Comparison of ENCODE assay signal across 9 cellular contexts in the genomic region with DNA sequence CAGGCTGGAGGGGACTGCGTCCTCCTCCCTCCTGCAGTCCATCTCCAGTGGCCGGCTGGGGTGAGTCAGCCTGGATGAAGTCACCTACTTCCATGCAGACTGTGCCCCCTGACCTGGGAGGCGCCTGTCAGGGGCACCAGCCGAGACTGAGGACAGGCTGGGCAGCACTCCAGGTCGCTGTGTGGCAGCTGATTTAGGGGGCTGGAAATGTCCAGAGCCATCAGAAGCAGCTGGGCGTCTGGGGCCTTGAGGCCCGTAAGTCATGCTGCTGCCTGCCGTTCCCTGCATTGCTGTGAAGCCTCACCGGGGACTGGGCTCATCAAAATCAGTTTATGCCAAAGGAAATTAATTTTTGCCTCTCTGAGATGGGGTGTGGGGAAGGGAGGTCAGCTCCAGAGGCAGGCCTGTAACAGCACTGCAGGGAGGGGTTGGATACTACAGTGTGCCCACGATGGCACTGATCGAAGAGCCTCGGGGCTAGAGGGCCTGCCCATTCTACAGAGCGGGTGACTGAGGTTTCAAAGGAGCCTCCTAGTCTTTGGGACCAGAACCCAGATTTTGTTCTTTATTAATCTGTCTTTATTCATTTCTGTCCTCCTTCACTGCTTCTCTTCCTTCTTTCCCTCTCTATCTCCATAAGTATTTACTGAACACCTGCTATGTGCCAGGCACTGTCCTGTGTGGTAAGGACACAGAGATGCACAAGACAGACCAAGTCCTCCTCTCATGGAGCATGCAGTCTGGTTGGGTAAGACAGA.
A peak's percentile ranks its signal among the peaks of the same experiment; 100 is the strongest.
DNase-seq lines count a peak whose midpoint lies in the region; ATAC-seq and TF ChIP-seq lines count a peak whose summit lies in the region.
"Had no signal": no experiment of that assay in that cellular context is flagged by ENCODE, and none has a peak within 500 bp of the region (broad histone marks: within the 10 kb centered on the region; RNA-seq: fewer than 3 reads in every experiment).

No MANE protein-coding gene starts in this region.

- intact Hi-C loops in body of pancreas (cut with DNase I): no loop called here
- intact Hi-C loops in spleen (cut with DNase I; ENCODE audit: low total_unique reads): no loop called here

- no peak overlapping the region for H3K4me3 ChIP-seq in HEK293 (ENCODE audit: low read depth, low read length)
- no peak overlapping the region for H3K4me3 ChIP-seq in body of pancreas
- no peak overlapping the region for H3K4me3 ChIP-seq in spleen

- CTCF ChIA-PET in HEK293 (lab: Yijun Ruan, JAX): interaction anchor here (0.6 to 1.8 kb wide), 4 partner anchors 38 to 515 kb away, joined by 3 to 6 read pairs (median 4); no protein-coding TSS in a partner anchor

- POLR2A ChIA-PET in HEK293 (lab: Yijun Ruan, JAX): interaction anchor here (0.6 kb wide), 1 partner anchor 126 kb away, joined by 5 read pairs; no protein-coding TSS in a partner anchor

- H3K36me3 ChIP-seq in HEK293 (ENCODE audit: control insufficient read depth in 2 of 2, insufficient read depth in 1 of 2, low read length in 2 of 2) (no peaks in the 10 kb centered on the region), body of pancreas (replicated peaks in 1 of 2; ENCODE audit: insufficient read depth in 1 of 2, low read depth in 2 of 2) (no peaks in the 10 kb centered on the region), spleen (no peaks in the 10 kb centered on the region)

- ATAC-seq in body of pancreas: peak; percentile 64
- no peak for ATAC-seq in HG03432 (IDR thresholded peaks at IDR 0.05; ENCODE audit: unreplicated experiment)
- no peak for ATAC-seq in HG02884 (IDR thresholded peaks at IDR 0.05; ENCODE audit: unreplicated experiment)
- ATAC-seq in GM18498 (IDR thresholded peaks at IDR 0.05; ENCODE audit: unreplicated experiment): no peak

- no peaks in the 10 kb centered on the region for H3K4me1 ChIP-seq in HEK293 (ENCODE audit: control insufficient read depth, insufficient read depth, low read length)
- no peaks in the 10 kb centered on the region for H3K4me1 ChIP-seq in body of pancreas
- H3K4me1 ChIP-seq in spleen: peaks cover 0 to 18% (median 8%) of the 10 kb centered on the region in 6 donors

- H3K27me3 ChIP-seq in body of pancreas (no peaks in the 10 kb centered on the region), spleen (replicated peaks in 1 of 7) (no peaks in the 10 kb centered on the region)

- DNase-seq in body of pancreas (peak in 3 of 4 donors; percentile 20 to 45 (median 35)), iris pigment epithelial cell (ENCODE audit: low read depth) (peak; percentile 78), spleen (peak; percentile 83), NCI-H524 treated with DMSO at 0.1 percent for 48 hours (lab: John Stamatoyannopoulos, UW) (no peak)
- DNase-seq: activated naive CD4-positive, alpha-beta T cell treated with anti-CD3 and anti-CD28 coated beads for 36 hours had no signal

- no peak for TF ChIP-seq CTCF in HEK293 (tag by site-specific recombination; IDR thresholded peaks at IDR 0.05)
- TF ChIP-seq CTCF in body of pancreas (IDR thresholded peaks at IDR 0.05): no peak
- no peak for TF ChIP-seq CTCF in spleen (IDR thresholded peaks at IDR 0.05 in 8 of 11, conservative IDR thresholded peaks at IDR 0.05 in 3 of 11)

- TF ChIP-seq POLR2A in body of pancreas (IDR thresholded peaks at IDR 0.05) (no peak), spleen (IDR thresholded peaks at IDR 0.05) (no peak)

- H3K9me3 ChIP-seq in HEK293 (ENCODE audit: control insufficient read depth, insufficient read depth, low read depth, low read length) (no peaks in the 10 kb centered on the region), body of pancreas (no peaks in the 10 kb centered on the region), spleen (no peaks in the 10 kb centered on the region)

- 80% methylated on average over 7 to 13 of the region's 13 CpGs for WGBS in body of pancreas, 2 donors
- 59 to 80% (median 65%) methylated on average over 9 to 13 of the region's 13 CpGs for WGBS in spleen, 5 donors

- H3K27ac ChIP-seq in HEK293 (ENCODE audit: extremely low read depth, low read depth, low read length): no peak overlapping the region
- H3K27ac ChIP-seq in body of pancreas: no peak overlapping the region
- H3K27ac ChIP-seq in spleen: peak overlapping the region in 1 of 8 donors; percentile 20

TF ChIP-seq in HEK293, 187 proteins besides CTCF, POLR2A, EP300 and RAD21:
- 0 out of 2 replicates have a peak, but pooled peaks have one; percentile 36 for TF ChIP-seq ZNF366 (tag by site-specific recombination; conservative IDR thresholded peaks at IDR 0.05)
- 0 out of 2 replicates have a peak, but pooled peaks have one; percentile 26 for TF ChIP-seq ZNF600 (tag by site-specific recombination; IDR thresholded peaks at IDR 0.05)
- TF ChIP-seq, protein P1, sequence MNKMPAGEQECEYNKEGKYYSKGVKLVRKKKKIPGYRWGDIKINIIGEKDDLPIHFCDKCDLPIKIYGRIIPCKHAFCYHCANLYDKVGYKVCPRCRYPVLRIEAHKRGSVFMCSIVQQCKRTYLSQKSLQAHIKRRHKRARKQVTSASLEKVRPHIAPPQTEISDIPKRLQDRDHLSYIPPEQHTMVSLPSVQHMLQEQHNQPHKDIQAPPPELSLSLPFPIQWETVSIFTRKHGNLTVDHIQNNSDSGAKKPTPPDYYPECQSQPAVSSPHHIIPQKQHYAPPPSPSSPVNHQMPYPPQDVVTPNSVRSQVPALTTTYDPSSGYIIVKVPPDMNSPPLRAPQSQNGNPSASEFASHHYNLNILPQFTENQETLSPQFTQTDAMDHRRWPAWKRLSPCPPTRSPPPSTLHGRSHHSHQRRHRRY (tag by site-specific recombination; IDR thresholded peaks at IDR 0.05): no peak
- peak; percentile 16; the same call in 1 of the 2 replicates for TF ChIP-seq ZNF341 (tag by site-specific recombination; IDR thresholded peaks at IDR 0.05; ENCODE audit: low read depth)
- TF ChIP-seq ZNF514 (tag by site-specific recombination; IDR thresholded peaks at IDR 0.05): no peak
- TF ChIP-seq ZNF311 (tag by site-specific recombination; IDR thresholded peaks at IDR 0.05; ENCODE audit: borderline replicate concordance): no peak
- no peak for TF ChIP-seq BCL11B (tag by site-specific recombination; IDR thresholded peaks at IDR 0.05; ENCODE audit: low read depth)
- peak; percentile 65 for TF ChIP-seq GLIS2 (tag by site-specific recombination; IDR thresholded peaks at IDR 0.05)
- no peak for TF ChIP-seq ZNF501 (tag by site-specific recombination; IDR thresholded peaks at IDR 0.05)
- TF ChIP-seq, protein P2, sequence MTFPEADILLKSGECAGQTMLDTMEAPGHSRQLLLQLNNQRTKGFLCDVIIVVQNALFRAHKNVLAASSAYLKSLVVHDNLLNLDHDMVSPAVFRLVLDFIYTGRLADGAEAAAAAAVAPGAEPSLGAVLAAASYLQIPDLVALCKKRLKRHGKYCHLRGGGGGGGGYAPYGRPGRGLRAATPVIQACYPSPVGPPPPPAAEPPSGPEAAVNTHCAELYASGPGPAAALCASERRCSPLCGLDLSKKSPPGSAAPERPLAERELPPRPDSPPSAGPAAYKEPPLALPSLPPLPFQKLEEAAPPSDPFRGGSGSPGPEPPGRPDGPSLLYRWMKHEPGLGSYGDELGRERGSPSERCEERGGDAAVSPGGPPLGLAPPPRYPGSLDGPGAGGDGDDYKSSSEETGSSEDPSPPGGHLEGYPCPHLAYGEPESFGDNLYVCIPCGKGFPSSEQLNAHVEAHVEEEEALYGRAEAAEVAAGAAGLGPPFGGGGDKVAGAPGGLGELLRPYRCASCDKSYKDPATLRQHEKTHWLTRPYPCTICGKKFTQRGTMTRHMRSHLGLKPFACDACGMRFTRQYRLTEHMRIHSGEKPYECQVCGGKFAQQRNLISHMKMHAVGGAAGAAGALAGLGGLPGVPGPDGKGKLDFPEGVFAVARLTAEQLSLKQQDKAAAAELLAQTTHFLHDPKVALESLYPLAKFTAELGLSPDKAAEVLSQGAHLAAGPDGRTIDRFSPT (tag by site-specific recombination; IDR thresholded peaks at IDR 0.05): peak; percentile 91
- no peak for TF ChIP-seq HOXA7 (CRISPR knock-in tag; IDR thresholded peaks at IDR 0.05; ENCODE audit: borderline replicate concordance)
- TF ChIP-seq KLF7 (tag by site-specific recombination; IDR thresholded peaks at IDR 0.05; ENCODE audit: borderline replicate concordance): no peak
- TF ChIP-seq GLIS1 (tag by site-specific recombination; IDR thresholded peaks at IDR 0.05): peak; percentile 42; the same call in 1 of the 2 replicates
- TF ChIP-seq ZIC2 (tag by site-specific recombination; IDR thresholded peaks at IDR 0.05): peak; percentile 80
- TF ChIP-seq ZNF664 (tag by site-specific recombination; IDR thresholded peaks at IDR 0.05): peak; percentile 75
